In genomic region chr6:156564128-156564806, GRCh38 we compare ENCODE assay signal across 8 cellular contexts.
DNase-seq lines count a peak whose midpoint lies in the region; ATAC-seq and TF ChIP-seq lines count a peak whose summit lies in the region.

No MANE protein-coding gene starts in this region.

- peak; percentile 94 for ATAC-seq in CD4-positive, alpha-beta T cell (ENCODE audit: poor library complexity)
- ATAC-seq in GM19452 (IDR thresholded peaks at IDR 0.05; ENCODE audit: unreplicated experiment), result peak; percentile 94
- ATAC-seq in HG03521 (IDR thresholded peaks at IDR 0.05; ENCODE audit: unreplicated experiment), result peak; percentile 90

- no peaks in the 10 kb centered on the region for H3K4me1 ChIP-seq in endocrine pancreas (ENCODE audit: control insufficient read depth, insufficient read depth, low read length)

- peaks cover 16% of the 10 kb centered on the region for H3K27me3 Mint-ChIP-seq in CD4-positive, alpha-beta T cell

- peak; percentile 89 for TF ChIP-seq CTCF in CD4-positive, alpha-beta T cell (IDR thresholded peaks at IDR 0.05)

- H3K4me1 Mint-ChIP-seq in CD4-positive, alpha-beta T cell (ENCODE audit: low read depth), result peaks cover 4% of the 10 kb centered on the region

- H3K4me3 ChIP-seq in endocrine pancreas (ENCODE audit: control insufficient read depth, insufficient read depth, low read length), result peak overlapping the region; percentile 28

- no peaks in the 10 kb centered on the region for H3K36me3 Mint-ChIP-seq in CD4-positive, alpha-beta T cell (ENCODE audit: low read depth)

- POLR2A ChIA-PET in CD4-positive, alpha-beta T cell (lab: Charles Lee), result interaction anchor here (0.7 kb wide), 1 partner anchor 213 kb away, joined by 4 read pairs; the partner anchor contains the start of gene ARID1B

- peaks cover 7% of the 10 kb centered on the region for H3K9me3 Mint-ChIP-seq in CD4-positive, alpha-beta T cell

- DNase-seq in CD4-positive, alpha-beta T cell, result peak; percentile 47 to 80 (median 73)
- DNase-seq in NCI-H82 treated with DMSO at 0.1 percent for 48 hours (lab: John Stamatoyannopoulos, UW; ENCODE audit: unreplicated experiment) (peak; percentile 45), middle frontal gyrus (ENCODE audit: extremely low spot score, low spot score) (peak; percentile 58)
- DNase-seq in activated CD8-positive, alpha-beta memory T cell treated with anti-CD3 and anti-CD28 coated beads for 4 hours (ENCODE audit: low read depth in 2 of 2), result peak; percentile 31 to 53
- peak; percentile 64 for DNase-seq in stimulated activated CD8-positive, alpha-beta memory T cell treated with anti-CD3 and anti-CD28 coated beads, Interleukin-4, amount 100 ng/mL, for 24 hours (ENCODE audit: low read depth)

- H3K36me3 ChIP-seq in endocrine pancreas (ENCODE audit: control insufficient read depth, insufficient read depth, low read length), result no peaks in the 10 kb centered on the region

- no peaks in the 10 kb centered on the region for H3K9me3 ChIP-seq in CD4-positive, alpha-beta T cell (ENCODE audit: control insufficient read depth, low read length)
- no peaks in the 10 kb centered on the region for H3K9me3 ChIP-seq in endocrine pancreas (ENCODE audit: control insufficient read depth, low read length)

- H3K4me3 Mint-ChIP-seq in CD4-positive, alpha-beta T cell, result no peak overlapping the region

- H3K27ac Mint-ChIP-seq in CD4-positive, alpha-beta T cell, result no peak overlapping the region

- intact Hi-C loops in CD4-positive, alpha-beta T cell (cut with DNase I, micrococcal nuclease), result loop anchor here (2.0 to 10.0 kb wide), 11 partner anchors 121 to 1237 kb away; no protein-coding TSS in a partner anchor

- H3K27me3 ChIP-seq in CD4-positive, alpha-beta T cell (ENCODE audit: control insufficient read depth, insufficient read depth, low read length), result no peaks in the 10 kb centered on the region
- H3K27me3 ChIP-seq in endocrine pancreas (ENCODE audit: control insufficient read depth, insufficient read depth, low read length), result no peaks in the 10 kb centered on the region

- CTCF ChIA-PET in CD4-positive, alpha-beta T cell (lab: Charles Lee), result interaction anchor here (0.7 kb wide), 1 partner anchor 1067 kb away, joined by 3 read pairs; no protein-coding TSS in a partner anchor

- no peak overlapping the region for H3K27ac ChIP-seq in CD4-positive, alpha-beta T cell (ENCODE audit: low read depth, low read length)

- H3K9ac ChIP-seq in endocrine pancreas (ENCODE audit: control insufficient read depth, insufficient read depth, low read length), result no peak overlapping the region
